11 cellular contexts compared by ENCODE assay signal in genomic region chr6:11459002-11459658, GRCh38.
DNase-seq lines count a peak whose midpoint lies in the region; ATAC-seq lines count a peak whose summit lies in the region.
"Had no signal": no experiment of that assay in that cellular context is flagged by ENCODE, and none has a peak within 500 bp of the region (broad histone marks: within the 10 kb centered on the region; RNA-seq: fewer than 3 reads in every experiment).

No MANE protein-coding gene starts in this region.

- no peak overlapping the region for H3K4me3 Mint-ChIP-seq in naive thymus-derived CD4-positive, alpha-beta T cell

- no peak overlapping the region for H3K4me3 ChIP-seq in BLaER1 treated with 17β-estradiol and CSF1 and Interleukin-3, amounts not matched to agents 10 nM and 100 nM
- peak overlapping the region; percentile 31 for H3K4me3 ChIP-seq in Karpas-422 (ENCODE audit: low read length)
- H3K4me3 ChIP-seq in naive thymus-derived CD4-positive, alpha-beta T cell (ENCODE audit: low read length) = no peak overlapping the region

- POLR2A ChIA-PET in naive thymus-derived CD4-positive, alpha-beta T cell (lab: Charles Lee) = no interaction called here

- peak overlapping the region in 1 of 9 donors; percentile 10 for H3K27ac Mint-ChIP-seq in naive thymus-derived CD4-positive, alpha-beta T cell

- H4K20me1 ChIP-seq in BLaER1 treated with 17β-estradiol and CSF1 and Interleukin-3, amounts not matched to agents 10 nM and 100 nM = no peaks in the 10 kb centered on the region
- H4K20me1 ChIP-seq in Karpas-422 (ENCODE audit: insufficient read depth, low read depth, low read length) = no peaks in the 10 kb centered on the region

- H3K9me2 ChIP-seq in Karpas-422 (replicated peaks; ENCODE audit: insufficient read depth, low read length) = no peaks in the 10 kb centered on the region

- peak overlapping the region; percentile 62 to 88 (median 74) for H3K4me2 ChIP-seq in BLaER1 treated with 17β-estradiol and CSF1 and Interleukin-3, amounts not matched to agents 10 nM and 100 nM
- H3K4me2 ChIP-seq in Karpas-422 (ENCODE audit: low read depth, low read length, poor library complexity, severe bottlenecking) = peak overlapping the region; percentile 63

- intact Hi-C loops in naive thymus-derived CD4-positive, alpha-beta T cell (cut with micrococcal nuclease) = no loop called here

- H3K4me1 ChIP-seq in BLaER1 treated with 17β-estradiol and CSF1 and Interleukin-3, amounts not matched to agents 10 nM and 100 nM = peaks cover 32 to 66% (median 37%) of the 10 kb centered on the region in 10 experiments
- peaks cover 41% of the 10 kb centered on the region for H3K4me1 ChIP-seq in Karpas-422 (ENCODE audit: low read length)
- H3K4me1 ChIP-seq in naive thymus-derived CD4-positive, alpha-beta T cell (ENCODE audit: control insufficient read depth in 2 of 2, insufficient read depth in 2 of 2, low read length in 2 of 2) = peaks cover 3 to 8% of the 10 kb centered on the region in 2 donors

- CTCF ChIA-PET in naive thymus-derived CD4-positive, alpha-beta T cell (lab: Charles Lee) = no interaction called here

- no peaks in the 10 kb centered on the region for H3K79me2 ChIP-seq in Karpas-422 (ENCODE audit: low read length)

- no peak overlapping the region for H2AFZ ChIP-seq in Karpas-422 (ENCODE audit: low read length)

- no peak overlapping the region for H3K9ac ChIP-seq in BLaER1 treated with 17β-estradiol and CSF1 and Interleukin-3, amounts not matched to agents 10 nM and 100 nM
- peak overlapping the region; percentile 51 for H3K9ac ChIP-seq in Karpas-422 (ENCODE audit: low read length)

- H3K36me3 Mint-ChIP-seq in naive thymus-derived CD4-positive, alpha-beta T cell = peaks cover 0 to 11% (median 0%) of the 10 kb centered on the region in 5 donors

- peaks cover 0 to 3% (median 0%) of the 10 kb centered on the region in 5 donors for H3K27me3 Mint-ChIP-seq in naive thymus-derived CD4-positive, alpha-beta T cell

- peak overlapping the region in 8 of 11 experiments; percentile 18 to 81 (median 62); a peak in 12 of 22 replicates for H3K27ac ChIP-seq in BLaER1 treated with 17β-estradiol and CSF1 and Interleukin-3, amounts not matched to agents 10 nM and 100 nM
- H3K27ac ChIP-seq in Karpas-422 (ENCODE audit: low read length) = peak overlapping the region; percentile 76
- no peak overlapping the region for H3K27ac ChIP-seq in naive thymus-derived CD4-positive, alpha-beta T cell (ENCODE audit: low read depth, low read length)

- no peaks in the 10 kb centered on the region for H3K27me3 ChIP-seq in BLaER1 treated with 17β-estradiol and CSF1 and Interleukin-3, amounts not matched to agents 10 nM and 100 nM
- no peaks in the 10 kb centered on the region for H3K27me3 ChIP-seq in Karpas-422 (ENCODE audit: low read length)
- no peaks in the 10 kb centered on the region for H3K27me3 ChIP-seq in naive thymus-derived CD4-positive, alpha-beta T cell (ENCODE audit: control insufficient read depth in 2 of 2, insufficient read depth in 2 of 2, low read length in 2 of 2)

- H3K36me3 ChIP-seq in BLaER1 treated with 17β-estradiol and CSF1 and Interleukin-3, amounts not matched to agents 10 nM and 100 nM = no peaks in the 10 kb centered on the region
- no peaks in the 10 kb centered on the region for H3K36me3 ChIP-seq in Karpas-422 (ENCODE audit: insufficient read depth, low read length)
- no peaks in the 10 kb centered on the region for H3K36me3 ChIP-seq in naive thymus-derived CD4-positive, alpha-beta T cell (ENCODE audit: control insufficient read depth in 2 of 3, insufficient read depth in 3 of 3, low read length in 3 of 3)

- peak; percentile 83 for DNase-seq in Karpas-422
- no peak for DNase-seq in superior temporal gyrus (ENCODE audit: extremely low spot score)
- no peak for DNase-seq in NOMO-1 treated with DMSO at 0.1 percent for 48 hours (lab: John Stamatoyannopoulos, UW; ENCODE audit: unreplicated experiment)
- DNase-seq in naive thymus-derived CD4-positive, alpha-beta T cell = no peak
- DNase-seq in hypothalamus (lab: John Stamatoyannopoulos, UW) = no peak
- DNase-seq: DMS153, NCI-H774, substantia nigra had no signal

- H3K4me1 Mint-ChIP-seq in naive thymus-derived CD4-positive, alpha-beta T cell = peaks cover 4 to 27% (median 10%) of the 10 kb centered on the region in 7 donors

- peaks cover 0 to 17% (median 0%) of the 10 kb centered on the region in 11 donors for H3K9me3 Mint-ChIP-seq in naive thymus-derived CD4-positive, alpha-beta T cell

- H3K9me3 ChIP-seq in BLaER1 treated with 17β-estradiol and CSF1 and Interleukin-3, amounts not matched to agents 10 nM and 100 nM (replicated peaks in 1 of 11) = peaks cover 0 to 31% (median 11%) of the 10 kb centered on the region in 11 experiments; a peak in 15 of 22 replicates
- no peaks in the 10 kb centered on the region for H3K9me3 ChIP-seq in Karpas-422 (ENCODE audit: low read length)
- no peaks in the 10 kb centered on the region for H3K9me3 ChIP-seq in naive thymus-derived CD4-positive, alpha-beta T cell (ENCODE audit: control insufficient read depth in 2 of 3, low read length in 3 of 3)

- ATAC-seq in GM18861 (IDR thresholded peaks at IDR 0.05; ENCODE audit: unreplicated experiment) (peak; percentile 64), HG02642 (IDR thresholded peaks at IDR 0.05; ENCODE audit: poor library complexity, unreplicated experiment) (peak; percentile 63)
- ATAC-seq in naive thymus-derived CD4-positive, alpha-beta T cell = no peak
